Comparison of ENCODE assay signal across 8 cellular contexts in genomic region chr14:77094672-77095284, GRCh38. TPM values are rescaled to one million over a fixed set of nuclear protein-coding genes. Genes with fewer than 3 reads are reported as not detected.
DNase-seq lines count a peak whose midpoint lies in the region; ATAC-seq, FAIRE-seq and TF ChIP-seq lines count a peak whose summit lies in the region.

No MANE protein-coding gene starts in this region.

- peak; percentile 57 for FAIRE-seq in H54 (lab: Jason Lieb, UNC)

- peak overlapping the region; percentile 22 for H3K27ac Mint-ChIP-seq in activated CD4-positive, alpha-beta T cell treated with anti-CD3 and anti-CD28 coated beads, Interleukin-2, amount 10 ng/mL, durations not matched to agents 24 days and 14 days

- 19 to 20% methylated on average over 8 of the region's 8 CpGs for WGBS in lower leg skin, 2 donors

- H3K27ac ChIP-seq in AG04450 (ENCODE audit: low read depth, low read length) (no peak overlapping the region), coronary artery (no peak overlapping the region)

- TF ChIP-seq POLR2A in H54 (IDR thresholded peaks at IDR 0.05; ENCODE audit: low read depth, low read length) = no peak
- no peak for TF ChIP-seq POLR2A in lower leg skin (IDR thresholded peaks at IDR 0.05)

- no peak for ATAC-seq in HG03457 (IDR thresholded peaks at IDR 0.05; ENCODE audit: unreplicated experiment)

- H3K36me3 Mint-ChIP-seq in activated CD4-positive, alpha-beta T cell treated with anti-CD3 and anti-CD28 coated beads, Interleukin-2, amount 10 ng/mL, durations not matched to agents 24 days and 14 days (ENCODE audit: low read depth) = peaks cover 3% of the 10 kb centered on the region

- peaks cover 14% of the 10 kb centered on the region for H3K27me3 Mint-ChIP-seq in activated CD4-positive, alpha-beta T cell treated with anti-CD3 and anti-CD28 coated beads, Interleukin-2, amount 10 ng/mL, durations not matched to agents 24 days and 14 days

- H3K9me3 ChIP-seq in AG04450 (ENCODE audit: control insufficient read depth, insufficient read depth, low read length) = peaks cover 10% of the 10 kb centered on the region

- H3K9me3 Mint-ChIP-seq in activated CD4-positive, alpha-beta T cell treated with anti-CD3 and anti-CD28 coated beads, Interleukin-2, amount 10 ng/mL, durations not matched to agents 24 days and 14 days = peaks cover 8% of the 10 kb centered on the region

- no peak overlapping the region for H3K4me3 Mint-ChIP-seq in activated CD4-positive, alpha-beta T cell treated with anti-CD3 and anti-CD28 coated beads, Interleukin-2, amount 10 ng/mL, durations not matched to agents 24 days and 14 days

- TF ChIP-seq CTCF in AG04450 (IDR thresholded peaks at IDR 0.05; ENCODE audit: low read depth, low read length) (peak; percentile 90), coronary artery (IDR thresholded peaks at IDR 0.05) (peak; percentile 65), lower leg skin (IDR thresholded peaks at IDR 0.05) (peak in 1 of 3 donors; percentile 57)

- intact Hi-C loops in activated CD4-positive, alpha-beta T cell treated with anti-CD3 and anti-CD28 coated beads, Interleukin-2, amount 10 ng/mL, durations not matched to agents 24 days and 14 days (cut with micrococcal nuclease) = loop anchor here (1.0 to 5.0 kb wide), 6 partner anchors 24 to 283 kb away; partner anchors contain the start of genes SAMD15 and TMED8
- intact Hi-C loops in lower leg skin (cut with DNase I; ENCODE audit: low total_unique reads) = no loop called here

- no peaks in the 10 kb centered on the region for H3K27me3 ChIP-seq in AG04450 (ENCODE audit: control insufficient read depth, insufficient read depth, low read length)

- CTCF ChIA-PET in AG04450 (lab: Charles Lee) = interaction anchor here (0.6 to 9.9 kb wide), 18 partner anchors 9 to 710 kb away, joined by 3 to 300 read pairs (median 6); no protein-coding TSS in a partner anchor

- H3K4me3 ChIP-seq in AG04450 (ENCODE audit: low read depth, low read length) (no peak overlapping the region), coronary artery (no peak overlapping the region), lower leg skin (ENCODE audit: low read depth, poor library complexity, severe bottlenecking) (no peak overlapping the region)

- peaks cover 31% of the 10 kb centered on the region for H3K4me1 Mint-ChIP-seq in activated CD4-positive, alpha-beta T cell treated with anti-CD3 and anti-CD28 coated beads, Interleukin-2, amount 10 ng/mL, durations not matched to agents 24 days and 14 days

- POLR2A ChIA-PET in AG04450 (lab: Yijun Ruan, JAX) = no interaction called here

- DNase-seq in AG04450 (ENCODE audit: low read depth, low spot score) (peak; percentile 57), H54 (ENCODE audit: insufficient read length, low spot score) (peak; percentile 35), NCI-H510A (lab: John Stamatoyannopoulos, UW) (peak; percentile 66), coronary artery (ENCODE audit: low spot score) (no peak), lower leg skin (ENCODE audit: low spot score in 2 of 2) (peak; percentile 78 to 95)
- DNase-seq in activated CD4-positive, alpha-beta T cell treated with anti-CD3 and anti-CD28 coated beads, Interleukin-2, amount 10 ng/mL, durations not matched to agents 24 days and 14 days = peak; percentile 93
- peak; percentile 47 for DNase-seq in stimulated activated CD8-positive, alpha-beta memory T cell treated with anti-CD3 and anti-CD28 coated beads, Interleukin-12 subunit alpha, Interleukin-12 subunit beta, amount 100 ng/mL, for 24 hours (ENCODE audit: extremely low read depth)

RNA-seq across cellular contexts. Expression of gene CIPC, which starts 3.3 kb away (rescaled TPM):
- polyA plus RNA-seq in AG04450 (2011; rRNA removed) = 8.9 and 9.9 TPM in 2 replicates
- 12.2 and 19.5 TPM in 2 replicates for polyA minus RNA-seq in AG04450 (2011; rRNA and poly(A)+ RNA removed)
- 12.7 and 14.0 TPM in 2 replicates for total RNA-seq in activated CD4-positive, alpha-beta T cell treated with anti-CD3 and anti-CD28 coated beads, Interleukin-2, amount 10 ng/mL, durations not matched to agents 24 days and 14 days
- total RNA-seq in lower leg skin = 10 to 100 TPM; 36.6 to 60.0 (median 52.1) TPM

RNA-seq across cellular contexts. Expression of gene ZDHHC22, which starts 46.8 kb away (rescaled TPM):
- not detected in 2 replicates for polyA plus RNA-seq in AG04450 (2011; rRNA removed)
- not detected in 2 replicates for polyA minus RNA-seq in AG04450 (2011; rRNA and poly(A)+ RNA removed)
- total RNA-seq in activated CD4-positive, alpha-beta T cell treated with anti-CD3 and anti-CD28 coated beads, Interleukin-2, amount 10 ng/mL, durations not matched to agents 24 days and 14 days = not detected in 2 replicates
- not detected for total RNA-seq in lower leg skin
